ENCODE assay signal across 21 cellular contexts in the genomic region with DNA sequence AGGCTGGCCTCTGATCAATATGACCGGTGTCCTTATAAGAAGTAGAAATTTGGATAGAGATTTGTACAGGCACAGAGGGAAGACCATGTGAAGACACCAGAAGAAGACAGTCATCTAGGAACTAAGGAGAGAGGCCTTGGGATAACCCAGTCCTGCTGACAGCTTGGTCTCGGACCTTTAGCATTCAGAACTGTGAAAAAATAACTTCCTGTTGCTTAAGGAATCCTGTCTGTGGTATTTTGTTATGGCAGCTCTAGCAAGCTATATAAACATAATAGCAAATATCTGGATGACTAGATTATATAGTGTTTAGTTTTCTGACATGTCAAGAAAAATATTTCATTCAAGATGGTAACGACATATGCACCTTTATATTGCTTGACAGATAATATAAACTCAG.
DNase-seq lines count a peak whose midpoint lies in the region; ATAC-seq and TF ChIP-seq lines count a peak whose summit lies in the region.
"Had no signal": no experiment of that assay in that cellular context is flagged by ENCODE, and none has a peak within 500 bp of the region (broad histone marks: within the 10 kb centered on the region; RNA-seq: fewer than 3 reads in every experiment).

No MANE protein-coding gene starts in this region.

- no peaks in the 10 kb centered on the region for H3K36me3 ChIP-seq in IMR-90 (ENCODE audit: control insufficient read depth, insufficient read depth, low read length)
- H3K36me3 ChIP-seq in mesenchymal stem cell (ENCODE audit: control insufficient read depth in 1 of 2, insufficient read depth in 2 of 2, low read depth in 1 of 2, low read length in 2 of 2): no peaks in the 10 kb centered on the region
- H3K36me3 ChIP-seq in neural progenitor cell: no peaks in the 10 kb centered on the region
- H3K36me3 ChIP-seq: SJCRH30 had no signal

- no peak overlapping the region for H3K14ac ChIP-seq in IMR-90 (replicated peaks; ENCODE audit: low read depth, low read length)
- no peak overlapping the region for H3K14ac ChIP-seq in mesenchymal stem cell (ENCODE audit: low read length in 2 of 2)

- H3K4me3 Mint-ChIP-seq in neural progenitor cell: no peak overlapping the region
- H3K4me3 Mint-ChIP-seq: HFFc6 had no signal

- H3K18ac ChIP-seq in IMR-90 (ENCODE audit: low read depth, low read length) (no peak overlapping the region), mesenchymal stem cell (ENCODE audit: low read depth in 1 of 2, low read length in 2 of 2) (no peak overlapping the region)

- no peak overlapping the region for H4K5ac ChIP-seq in IMR-90 (ENCODE audit: low read depth, low read length)

- H3K4me3 ChIP-seq in IMR-90 (ENCODE audit: insufficient read depth, low read depth, low read length) (no peak overlapping the region), choroid plexus epithelial cell (ENCODE audit: low read depth, low read length) (no peak overlapping the region), mesenchymal stem cell (ENCODE audit: insufficient read depth in 1 of 2, low read depth in 1 of 2, low read length in 2 of 2) (no peak overlapping the region), neural progenitor cell (no peak overlapping the region)
- H3K4me3 ChIP-seq: A549, BLaER1, PC-9, SJCRH30 had no signal

- H2BK20ac ChIP-seq in IMR-90 (ENCODE audit: low read depth, low read length): no peak overlapping the region

- no peak overlapping the region for H2BK12ac ChIP-seq in mesenchymal stem cell (ENCODE audit: low read length in 2 of 2)

- POLR2A ChIA-PET in IMR-90 (lab: Charles Lee; ENCODE audit: unreplicated experiment): no interaction called here

- H3K27me3 ChIP-seq in IMR-90 (ENCODE audit: control insufficient read depth, insufficient read depth, low read length) (peaks cover 4% of the 10 kb centered on the region; the same call in 1 of the 2 replicates), mesenchymal stem cell (ENCODE audit: control insufficient read depth in 1 of 2, insufficient read depth in 1 of 2, low read length in 2 of 2) (no peaks in the 10 kb centered on the region), neural progenitor cell (no peaks in the 10 kb centered on the region)
- H3K27me3 ChIP-seq: BLaER1, SJCRH30 had no signal

- no peak overlapping the region for H3K56ac ChIP-seq in IMR-90 (ENCODE audit: extremely low read depth, insufficient read depth, low read length)

- no peak overlapping the region for H2AFZ ChIP-seq in IMR-90 (replicated peaks; ENCODE audit: low read length, poor library complexity)
- no peak overlapping the region for H2AFZ ChIP-seq in mesenchymal stem cell (ENCODE audit: low read depth, low read length)
- H2AFZ ChIP-seq in neural progenitor cell (replicated peaks): no peak overlapping the region
- H2AFZ ChIP-seq: PC-9 had no signal

- no TSS peak for BruUV-seq in IMR-90 (replicated peaks; lab: Mats Ljungman, UMichigan)

- DNase-seq in EH (ENCODE audit: low read depth) (peak; percentile 78), IMR-90 (peak; percentile 57), choroid plexus epithelial cell (ENCODE audit: low read depth) (peak; percentile 79), mesenchymal stem cell (peak; percentile 54), cerebellar nuclear complex (lab: John Stamatoyannopoulos, UW) (no peak), neural progenitor cell (ENCODE audit: low spot score) (no peak), midbrain (lab: John Stamatoyannopoulos, UW) (no peak)
- DNase-seq: DMS79, GF-D8, HFFc6, NCI-H1048, NCI-H1436 treated with DMSO at 0.1 percent for 48 hours, NCI-H2029, NCI-H345, NCI-H526, PC-9, SJCRH30 had no signal

- no peaks in the 10 kb centered on the region for H3K27me3 Mint-ChIP-seq in neural progenitor cell (ENCODE audit: insufficient read depth, low read depth)

- no peaks in the 10 kb centered on the region; the same call in 1 of the 2 replicates for H3K9me1 ChIP-seq in IMR-90 (ENCODE audit: insufficient read depth, low read length)

- no peak overlapping the region for H4K8ac ChIP-seq in IMR-90 (ENCODE audit: low read depth in 2 of 2, low read length in 2 of 2)
- no peak overlapping the region for H4K8ac ChIP-seq in mesenchymal stem cell (ENCODE audit: low read length)

- dilution Hi-C loops in IMR-90 (cut with HindIII; ENCODE audit: low sequenced_read_pairs, unreplicated experiment): no loop called here

- H2BK5ac ChIP-seq in IMR-90 (ENCODE audit: low read depth, low read length, poor library complexity, severe bottlenecking) (no peak overlapping the region), mesenchymal stem cell (ENCODE audit: low read depth, low read length, poor library complexity, severe bottlenecking) (no peak overlapping the region)

- peaks cover 28% of the 10 kb centered on the region for H3K4me1 Mint-ChIP-seq in neural progenitor cell

- H3K9ac ChIP-seq in IMR-90 (ENCODE audit: low read depth, low read length) (no peak overlapping the region), mesenchymal stem cell (ENCODE audit: low read length) (no peak overlapping the region), neural progenitor cell (no peak overlapping the region)
- H3K9ac ChIP-seq: BLaER1 had no signal

- H2AK5ac ChIP-seq in IMR-90 (ENCODE audit: low read depth, low read length) (no peak overlapping the region), mesenchymal stem cell (ENCODE audit: low read length, severe bottlenecking) (no peak overlapping the region)

- TF ChIP-seq CTCF in IMR-90 (conservative IDR thresholded peaks at IDR 0.05; ENCODE audit: low read depth, low read length) (no peak), choroid plexus epithelial cell (conservative IDR thresholded peaks at IDR 0.05; ENCODE audit: low read depth, low read length) (no peak), neural progenitor cell (IDR thresholded peaks at IDR 0.05) (no peak)

- WGBS in IMR-90 (ENCODE audit: extremely low coverage in 2 of 2, insufficient read length in 1 of 2), 2 experiments: 71% methylated on average over 1 of the region's 3 CpGs; no CpG with 5 or more reads in 1 of the 2 experiments
- 96% methylated on average over 1 of the region's 3 CpGs for WGBS in mesenchymal stem cell

- TF ChIP-seq RAD21 in IMR-90 (IDR thresholded peaks at IDR 0.05; ENCODE audit: low read length): no peak

- H2BK15ac ChIP-seq in IMR-90 (ENCODE audit: low read depth, low read length) (no peak overlapping the region), mesenchymal stem cell (ENCODE audit: low read depth, poor library complexity, severe bottlenecking) (no peak overlapping the region)

- H3K9me3 ChIP-seq in IMR-90 (ENCODE audit: control insufficient read depth, insufficient read depth, low read length) (no peaks in the 10 kb centered on the region), mesenchymal stem cell (ENCODE audit: control insufficient read depth, low read length) (no peaks in the 10 kb centered on the region), neural progenitor cell (ENCODE audit: low read depth) (no peaks in the 10 kb centered on the region)
- H3K9me3 ChIP-seq: A549, SJCRH30 had no signal

- H3K27ac ChIP-seq in IMR-90 (ENCODE audit: insufficient read depth, low read length) (no peak overlapping the region), mesenchymal stem cell (ENCODE audit: low read length, poor library complexity, severe bottlenecking) (no peak overlapping the region), neural progenitor cell (no peak overlapping the region)
- H3K27ac ChIP-seq: A549, BLaER1, PC-9, RWPE1, SJCRH30 had no signal

- H3K36me3 Mint-ChIP-seq in neural progenitor cell: peaks cover 27% of the 10 kb centered on the region

- H4K91ac ChIP-seq in IMR-90 (ENCODE audit: insufficient read depth, low read depth, low read length): no peak overlapping the region
- no peak overlapping the region for H4K91ac ChIP-seq in mesenchymal stem cell (ENCODE audit: low read length)

- H3F3A ChIP-seq in neural progenitor cell (ENCODE audit: low read depth): peaks cover 48% of the 10 kb centered on the region

- intact Hi-C loops in IMR-90 (cut with micrococcal nuclease): no loop called here

- H3K79me1 ChIP-seq in IMR-90 (ENCODE audit: low read depth in 1 of 2, low read length in 2 of 2): 0 out of 4 replicates have a peak, but pooled peaks cover 3 to 4% of the 10 kb centered on the region in 2 experiments
- peaks cover 21% of the 10 kb centered on the region for H3K79me1 ChIP-seq in mesenchymal stem cell (replicated peaks; ENCODE audit: low read length, poor library complexity, severe bottlenecking)

- TF ChIP-seq POLR2A in IMR-90 (IDR thresholded peaks at IDR 0.05; ENCODE audit: low read depth, low read length): no peak

- H3K79me2 ChIP-seq in neural progenitor cell (ENCODE audit: low read depth): peaks cover 99% of the 10 kb centered on the region

- H3K4me2 ChIP-seq in IMR-90 (ENCODE audit: low read depth, low read length) (peak overlapping the region; percentile 46; the same call in 1 of the 2 replicates), mesenchymal stem cell (ENCODE audit: low read length, poor library complexity, severe bottlenecking) (no peak overlapping the region), neural progenitor cell (no peak overlapping the region)
- H3K4me2 ChIP-seq: A549, BLaER1, PC-9 had no signal

- CTCF ChIA-PET in IMR-90 (lab: Yijun Ruan, JAX): no interaction called here

- H4K20me1 ChIP-seq in IMR-90 (ENCODE audit: insufficient read depth, low read length) (no peaks in the 10 kb centered on the region), neural progenitor cell (ENCODE audit: low read depth) (peaks cover 85% of the 10 kb centered on the region)

- peaks cover 12% of the 10 kb centered on the region for H3K9me3 Mint-ChIP-seq in neural progenitor cell
- H3K9me3 Mint-ChIP-seq: HFFc6 had no signal

- in situ Hi-C loops in IMR-90 (cut with MboI; ENCODE audit: low sequenced_read_pairs): no loop called here

- H3K4me1 ChIP-seq in IMR-90 (ENCODE audit: control insufficient read depth, insufficient read depth, low read length): peaks cover 5% of the 10 kb centered on the region; the same call in 1 of the 2 replicates
- peaks cover 1% of the 10 kb centered on the region for H3K4me1 ChIP-seq in mesenchymal stem cell (ENCODE audit: control insufficient read depth, insufficient read depth, low read depth, low read length)
- peaks cover 56% of the 10 kb centered on the region for H3K4me1 ChIP-seq in neural progenitor cell
- H3K4me1 ChIP-seq: SJCRH30 had no signal

- H3K27ac Mint-ChIP-seq in neural progenitor cell: no peak overlapping the region
- H3K27ac Mint-ChIP-seq: HFFc6 had no signal

- no peak overlapping the region for H2BK120ac ChIP-seq in IMR-90 (ENCODE audit: low read depth, low read length)
- no peak overlapping the region for H2BK120ac ChIP-seq in mesenchymal stem cell (ENCODE audit: low read depth, low read length)

- H3K4ac ChIP-seq in IMR-90 (ENCODE audit: low read depth, low read length): no peak overlapping the region
- H3K4ac ChIP-seq in mesenchymal stem cell (ENCODE audit: low read depth in 1 of 2, low read length in 2 of 2): no peak overlapping the region

- no peak overlapping the region for H2AK9ac ChIP-seq in IMR-90 (replicated peaks; ENCODE audit: low read depth, low read length, poor library complexity)

- ATAC-seq in IMR-90 (ENCODE audit: low read depth) (peak; percentile 86), HG03095 (IDR thresholded peaks at IDR 0.05; ENCODE audit: unreplicated experiment) (no peak)
- ATAC-seq: A549 had no signal

- H3K23ac ChIP-seq in IMR-90 (ENCODE audit: low read depth, low read length) (no peak overlapping the region), mesenchymal stem cell (ENCODE audit: low read length in 2 of 2) (no peak overlapping the region)

Comparison
In these comparisons a context has a peak if more than half of its experiments do, and no peak if none do; other contexts are left out.
1. DNase-seq: peak in EH (single experiment), IMR-90 (single experiment), choroid plexus epithelial cell (single experiment) and mesenchymal stem cell (single experiment); none in cerebellar nuclear complex (0 of 2), neural progenitor cell (single experiment) and midbrain (single experiment).